ENCODE assay signal across 10 cellular contexts in the genomic region with DNA sequence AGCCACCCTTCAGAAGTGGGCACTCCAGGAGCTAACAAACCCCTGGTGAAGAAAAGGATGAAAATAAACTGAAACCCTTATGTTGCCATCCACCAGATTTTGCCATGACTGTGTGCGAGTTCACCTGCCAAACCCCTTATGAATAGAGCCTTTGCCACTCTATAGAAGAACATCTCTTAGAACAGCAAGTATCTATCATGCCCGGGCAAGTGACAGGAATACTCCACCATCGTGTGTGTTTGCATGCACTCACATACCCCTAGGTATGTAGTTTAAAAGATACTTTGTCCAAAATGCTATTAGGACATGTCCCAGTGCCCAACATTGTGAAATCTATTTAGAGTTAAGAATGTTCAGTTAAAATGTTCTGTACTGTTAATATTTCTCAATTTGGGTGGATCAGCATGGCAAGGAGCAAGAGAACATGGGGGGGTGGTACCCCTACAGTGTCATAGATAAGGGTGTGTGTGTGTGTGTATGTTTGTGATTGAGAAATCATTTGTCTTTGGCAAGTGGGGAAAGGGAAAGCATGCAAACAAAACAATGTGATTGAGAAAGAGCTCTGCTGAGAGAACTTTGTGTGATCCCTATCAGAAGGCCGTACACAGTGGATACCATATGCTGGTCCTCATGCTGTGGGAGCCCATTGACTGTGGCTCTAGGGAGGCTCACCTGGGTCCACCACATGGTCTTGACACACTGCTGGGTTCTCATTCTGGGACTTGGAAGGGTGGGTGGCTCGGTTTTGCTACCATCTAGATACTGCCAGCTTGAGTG.
A peak's percentile ranks its signal among the peaks of the same experiment; 100 is the strongest.
DNase-seq lines count a peak whose midpoint lies in the region; ATAC-seq and TF ChIP-seq lines count a peak whose summit lies in the region.
"Had no signal": no experiment of that assay in that cellular context is flagged by ENCODE, and none has a peak within 500 bp of the region (broad histone marks: within the 10 kb centered on the region; RNA-seq: fewer than 3 reads in every experiment).

No MANE protein-coding gene starts in this region.

- no peak overlapping the region for H2BK5ac ChIP-seq in H9 (ENCODE audit: insufficient read length, low read length)

- H3K27me3 Mint-ChIP-seq in H9 (ENCODE audit: low read depth), result peaks cover 21% of the 10 kb centered on the region
- H3K27me3 Mint-ChIP-seq: activated T-cell treated with anti-CD3 and anti-CD28 coated beads, Interleukin-2, amount 50 U/mL, for 24 hours; T-helper 17 cell had no signal

- no peak overlapping the region for H3T11ph ChIP-seq in H9 (ENCODE audit: low read length)

- POLR2A ChIA-PET in RWPE1 (lab: Yijun Ruan, JAX; ENCODE audit: low non-redundant PET), result no interaction called here

- H3K79me2 ChIP-seq in H9 (ENCODE audit: insufficient read depth, low read length), result no peaks in the 10 kb centered on the region

- H3K79me1 ChIP-seq in H9 (ENCODE audit: insufficient read depth, low read depth, low read length, poor library complexity, severe bottlenecking), result no peaks in the 10 kb centered on the region

- CTCF ChIA-PET in RWPE1 (lab: Yijun Ruan, JAX), result no interaction called here

- DNase-seq in RWPE1 (ENCODE audit: low spot score) (peak; percentile 39), fibroblast of gingiva (ENCODE audit: low read depth) (peak; percentile 100), upper lobe of left lung (peak in 1 of 2 donors; percentile 81), ureter (ENCODE audit: low spot score) (no peak), H9 (no peak)
- DNase-seq: activated T-cell treated with anti-CD3 and anti-CD28 coated beads, Interleukin-2, amount 50 U/mL, for 24 hours; T-helper 17 cell had no signal

- H3K27me3 ChIP-seq in neutrophil (no peaks in the 10 kb centered on the region), upper lobe of left lung (no peaks in the 10 kb centered on the region), H9 (ENCODE audit: insufficient read depth, low read length) (no peaks in the 10 kb centered on the region; the same call in 1 of the 2 replicates)

- no peak overlapping the region for H3K56ac ChIP-seq in H9 (ENCODE audit: insufficient read length, low read depth, low read length)

- H3K36me3 ChIP-seq in neutrophil, result no peaks in the 10 kb centered on the region
- peaks cover 9 to 46% (median 17%) of the 10 kb centered on the region in 4 donors for H3K36me3 ChIP-seq in upper lobe of left lung

- H2BK20ac ChIP-seq in H9 (ENCODE audit: low read depth, low read length, poor library complexity, severe bottlenecking), result no peak overlapping the region

- no peaks in the 10 kb centered on the region for H3K9me3 Mint-ChIP-seq in H9
- H3K9me3 Mint-ChIP-seq: activated T-cell treated with anti-CD3 and anti-CD28 coated beads, Interleukin-2, amount 50 U/mL, for 24 hours; dendritic cell treated with granulocyte-macrophage colony-stimulating factor and Interleukin-4, amounts not matched to agents 40 ng/mL and 50 ng/mL, for 4 days had no signal

- H3K4me1 ChIP-seq in neutrophil (ENCODE audit: control insufficient read depth in 1 of 2, insufficient read depth in 1 of 2, low read depth in 1 of 2, low read length in 1 of 2), result peaks cover 28 to 43% of the 10 kb centered on the region in 2 experiments
- peaks cover 92 to 100% (median 98%) of the 10 kb centered on the region in 4 donors for H3K4me1 ChIP-seq in upper lobe of left lung
- no peaks in the 10 kb centered on the region for H3K4me1 ChIP-seq in H9 (ENCODE audit: insufficient read depth, low read length)

- H3K27ac ChIP-seq in RWPE1 (peak overlapping the region; percentile 100), neutrophil (peak overlapping the region; percentile 80), upper lobe of left lung (peak overlapping the region; percentile 95 to 99 (median 96)), H9 (ENCODE audit: insufficient read length, low read depth, low read length) (no peak overlapping the region)

- no peaks in the 10 kb centered on the region for H3K9me3 ChIP-seq in neutrophil
- H3K9me3 ChIP-seq in upper lobe of left lung, result no peaks in the 10 kb centered on the region
- no peaks in the 10 kb centered on the region for H3K9me3 ChIP-seq in H9 (ENCODE audit: control insufficient read depth, low read depth, low read length)

- TF ChIP-seq CTCF in RWPE1 (conservative IDR thresholded peaks at IDR 0.05; ENCODE audit: low read depth) (no peak), neutrophil (IDR thresholded peaks at IDR 0.05) (no peak), upper lobe of left lung (IDR thresholded peaks at IDR 0.05) (peak in 1 of 6 experiments; percentile 4), H9 (conservative IDR thresholded peaks at IDR 0.05) (no peak)

- H2BK15ac ChIP-seq in H9 (ENCODE audit: low read depth, low read length), result no peak overlapping the region

- H3K14ac ChIP-seq in H9 (ENCODE audit: insufficient read depth, low read length), result no peak overlapping the region

- peak in 1 of 4 donors; percentile 60 for TF ChIP-seq POLR2A in upper lobe of left lung (IDR thresholded peaks at IDR 0.05)

- no peaks in the 10 kb centered on the region for H3K23me2 ChIP-seq in H9 (ENCODE audit: insufficient read length, low read depth, low read length, poor library complexity, severe bottlenecking)

- no peak overlapping the region for H3K27ac Mint-ChIP-seq in H9
- H3K27ac Mint-ChIP-seq: activated T-cell treated with anti-CD3 and anti-CD28 coated beads, Interleukin-2, amount 50 U/mL, for 24 hours; dendritic cell treated with granulocyte-macrophage colony-stimulating factor and Interleukin-4, amounts not matched to agents 40 ng/mL and 50 ng/mL, for 4 days had no signal

- H4K91ac ChIP-seq in H9 (ENCODE audit: insufficient read length, low read depth, low read length), result no peak overlapping the region

- no peak overlapping the region for H3K4me2 ChIP-seq in H9 (ENCODE audit: insufficient read depth, insufficient read length, low read length)

- peaks cover 0 to 4% of the 10 kb centered on the region in 2 experiments; a peak in 3 of 4 replicates for H3K4me1 Mint-ChIP-seq in H9

- H3K36me3 Mint-ChIP-seq in H9 (ENCODE audit: insufficient read depth in 1 of 3, low read depth in 3 of 3), result no peaks in the 10 kb centered on the region; a peak in 1 of 7 replicates

- no peak overlapping the region for H2AK5ac ChIP-seq in H9 (ENCODE audit: insufficient read length, low read length)

- H2BK120ac ChIP-seq in H9 (ENCODE audit: low read depth, low read length, poor library complexity, severe bottlenecking), result no peak overlapping the region

- H3K9ac ChIP-seq in H9 (ENCODE audit: extremely low read depth, insufficient read length, low read length), result no peak overlapping the region

- H3K23ac ChIP-seq in H9 (ENCODE audit: insufficient read length, low read depth, low read length), result no peak overlapping the region

- ATAC-seq in upper lobe of left lung (ENCODE audit: low FRiP score in 2 of 2) (peak; percentile 86 to 87), HG02870 (IDR thresholded peaks at IDR 0.05; ENCODE audit: unreplicated experiment) (no peak)
- ATAC-seq: T-helper 17 cell had no signal

- no peak overlapping the region for H3K4me3 Mint-ChIP-seq in H9
- H3K4me3 Mint-ChIP-seq: activated T-cell treated with anti-CD3 and anti-CD28 coated beads, Interleukin-2, amount 50 U/mL, for 24 hours; dendritic cell treated with granulocyte-macrophage colony-stimulating factor and Interleukin-4, amounts not matched to agents 40 ng/mL and 50 ng/mL, for 4 days; T-helper 17 cell had no signal

- H3K4me3 ChIP-seq in neutrophil (ENCODE audit: low read depth in 1 of 2, low read length in 1 of 2) (peak overlapping the region in 1 of 2 experiments; percentile 16), upper lobe of left lung (no peak overlapping the region)

- H3K18ac ChIP-seq in H9 (ENCODE audit: insufficient read length, low read depth, low read length), result no peak overlapping the region

- no peaks in the 10 kb centered on the region for H4K20me1 ChIP-seq in H9 (ENCODE audit: control insufficient read depth, insufficient read depth, insufficient read length)

- WGBS in upper lobe of left lung, 2 donors, result 41 to 55% methylated on average over 4 to 5 of the region's 5 CpGs
- WGBS in H9 (ENCODE audit: extremely low coverage, insufficient read length, low lambda C conversion rate), result no CpG with 5 or more reads among the region's 5 CpGs

- no peak overlapping the region for H3K4ac ChIP-seq in H9 (ENCODE audit: low read depth, low read length)

- no peak overlapping the region for H2BK12ac ChIP-seq in H9 (ENCODE audit: insufficient read length, low read depth, low read length)

- TF ChIP-seq EP300 in upper lobe of left lung (IDR thresholded peaks at IDR 0.05), result peak; percentile 69 to 100 (median 100)

- no peak overlapping the region for H4K5ac ChIP-seq in H9 (ENCODE audit: insufficient read length, low read depth, low read length)

- no peak overlapping the region for H4K8ac ChIP-seq in H9 (replicated peaks; ENCODE audit: insufficient read length, low read depth, low read length)

- H2AFZ ChIP-seq in H9 (ENCODE audit: low read length), result no peak overlapping the region

Comparison
In these comparisons a context has a peak if more than half of its experiments do, and no peak if none do; other contexts are left out.
1. DNase-seq: peak in RWPE1 (single experiment) and fibroblast of gingiva (single experiment); none in ureter (single experiment) and H9 (single experiment).